21 cellular contexts compared by ENCODE assay signal in genomic region chr12:48695859-48696258, GRCh38. TPM values are rescaled to one million over a fixed set of nuclear protein-coding genes. Genes with fewer than 3 reads are reported as not detected.
DNase-seq lines count a peak whose midpoint lies in the region; ATAC-seq and TF ChIP-seq lines count a peak whose summit lies in the region.
"Had no signal": no experiment of that assay in that cellular context is flagged by ENCODE, and none has a peak within 500 bp of the region (broad histone marks: within the 10 kb centered on the region; RNA-seq: fewer than 3 reads in every experiment).

No MANE protein-coding gene starts in this region.

- H3K9me3 Mint-ChIP-seq in activated T-cell treated with anti-CD3 and anti-CD28 coated beads, Interleukin-2, amount 50 U/mL, for 24 hours = no peaks in the 10 kb centered on the region
- H3K9me3 Mint-ChIP-seq in CD8-positive, alpha-beta T cell = no peaks in the 10 kb centered on the region
- H3K9me3 Mint-ChIP-seq: CD4-positive, alpha-beta T cell had no signal

- CTCF ChIA-PET in CD8-positive, alpha-beta T cell (lab: Charles Lee) = no interaction called here
- CTCF ChIA-PET in Panc1 (lab: Charles Lee) = no interaction called here

- TF ChIP-seq CTCF in CD8-positive, alpha-beta T cell (IDR thresholded peaks at IDR 0.05) = no peak
- TF ChIP-seq CTCF in Panc1 (IDR thresholded peaks at IDR 0.05) = no peak

- no peaks in the 10 kb centered on the region for H3K9me3 ChIP-seq in CD8-positive, alpha-beta T cell (ENCODE audit: low read length)
- no peaks in the 10 kb centered on the region for H3K9me3 ChIP-seq in Panc1 (ENCODE audit: control insufficient read depth, insufficient read depth, low read depth, low read length)
- H3K9me3 ChIP-seq: A549; BE2C; BLaER1 treated with 17β-estradiol and CSF1 and Interleukin-3, amounts not matched to agents 10 nM and 100 nM had no signal

- H3K4me3 ChIP-seq in CD8-positive, alpha-beta T cell (ENCODE audit: low read depth, low read length) = no peak overlapping the region
- no peak overlapping the region for H3K4me3 ChIP-seq in Panc1 (ENCODE audit: low read depth in 2 of 2, low read length in 2 of 2)
- H3K4me3 ChIP-seq: A549; BLaER1 treated with 17β-estradiol and CSF1 and Interleukin-3, amounts not matched to agents 10 nM and 100 nM; HAP-1 had no signal

- H3K4me1 ChIP-seq in CD8-positive, alpha-beta T cell (ENCODE audit: insufficient read depth, low read length) = no peaks in the 10 kb centered on the region
- no peaks in the 10 kb centered on the region for H3K4me1 ChIP-seq in Panc1 (ENCODE audit: control insufficient read depth, insufficient read depth, low read length)
- H3K4me1 ChIP-seq: BE2C had no signal

- in situ Hi-C loops in Panc1 (cut with HindIII; ENCODE audit: low pct_unique_long_range_greater_than_20kb, low sequenced_read_pairs) = no loop called here

- no peaks in the 10 kb centered on the region for H3K27me3 ChIP-seq in CD8-positive, alpha-beta T cell (ENCODE audit: insufficient read depth, low read length)
- no peaks in the 10 kb centered on the region for H3K27me3 ChIP-seq in Panc1 (ENCODE audit: control insufficient read depth, insufficient read depth, low read length)
- H3K27me3 ChIP-seq: BE2C; BLaER1 treated with 17β-estradiol and CSF1 and Interleukin-3, amounts not matched to agents 10 nM and 100 nM had no signal

- DNase-seq in activated T-cell treated with anti-CD3 and anti-CD28 coated beads, Interleukin-2, amount 50 U/mL, for 24 hours = no peak
- DNase-seq in activated T-cell treated with anti-CD3 and anti-CD28 coated beads, Interleukin-2, amount 50 U/mL, for 48 hours = no peak
- DNase-seq in CD8-positive, alpha-beta T cell = no peak
- no peak for DNase-seq in Panc1 (ENCODE audit: low read depth, low spot score)
- DNase-seq in NCI-H2196 (lab: John Stamatoyannopoulos, UW; ENCODE audit: unreplicated experiment) = no peak
- no peak for DNase-seq in SW480 (ENCODE audit: low spot score)
- DNase-seq: 8988T; ACHN; AML-193; BE2C; Calu3; CD4-positive, alpha-beta T cell; COR-L47; DMS53; DMS79 treated with DMSO at 0.1 percent for 48 hours; GF-D8; GOT3 had no signal

- no peaks in the 10 kb centered on the region for H3K27me3 Mint-ChIP-seq in activated T-cell treated with anti-CD3 and anti-CD28 coated beads, Interleukin-2, amount 50 U/mL, for 24 hours
- no peaks in the 10 kb centered on the region for H3K27me3 Mint-ChIP-seq in CD8-positive, alpha-beta T cell (ENCODE audit: low read depth)
- H3K27me3 Mint-ChIP-seq: CD4-positive, alpha-beta T cell had no signal

- peaks cover 29% of the 10 kb centered on the region for H3K4me1 Mint-ChIP-seq in activated T-cell treated with anti-CD3 and anti-CD28 coated beads, Interleukin-2, amount 50 U/mL, for 24 hours (ENCODE audit: low read depth)
- peaks cover 15% of the 10 kb centered on the region for H3K4me1 Mint-ChIP-seq in CD8-positive, alpha-beta T cell (ENCODE audit: low read depth)
- H3K4me1 Mint-ChIP-seq: CD14-positive monocyte had no signal

- H3K36me3 Mint-ChIP-seq in activated T-cell treated with anti-CD3 and anti-CD28 coated beads, Interleukin-2, amount 50 U/mL, for 24 hours (ENCODE audit: low read depth) = peaks cover 92% of the 10 kb centered on the region
- peaks cover 82% of the 10 kb centered on the region for H3K36me3 Mint-ChIP-seq in CD8-positive, alpha-beta T cell

- no peak overlapping the region for H3K4me3 Mint-ChIP-seq in activated T-cell treated with anti-CD3 and anti-CD28 coated beads, Interleukin-2, amount 50 U/mL, for 24 hours
- no peak overlapping the region for H3K4me3 Mint-ChIP-seq in CD8-positive, alpha-beta T cell
- H3K4me3 Mint-ChIP-seq: CD14-positive monocyte; CD4-positive, alpha-beta T cell had no signal

- no peak overlapping the region for H3K27ac ChIP-seq in CD8-positive, alpha-beta T cell (ENCODE audit: low read depth, low read length)
- no peak overlapping the region for H3K27ac ChIP-seq in Panc1 (ENCODE audit: low read length)
- H3K27ac ChIP-seq: A549; BLaER1 treated with 17β-estradiol and CSF1 and Interleukin-3, amounts not matched to agents 10 nM and 100 nM had no signal

- peaks cover 48% of the 10 kb centered on the region for H3K36me3 ChIP-seq in CD8-positive, alpha-beta T cell (ENCODE audit: insufficient read depth, low read length)
- H3K36me3 ChIP-seq in Panc1 (ENCODE audit: control insufficient read depth, insufficient read depth, low read length) = peaks cover 35% of the 10 kb centered on the region; the same call in 1 of the 2 replicates

- TSS peak; percentile 5 for BruUV-seq in Panc1 (replicated peaks; lab: Mats Ljungman, UMichigan)

- H3K27ac Mint-ChIP-seq in activated T-cell treated with anti-CD3 and anti-CD28 coated beads, Interleukin-2, amount 50 U/mL, for 24 hours = peak overlapping the region; percentile 58
- H3K27ac Mint-ChIP-seq in CD8-positive, alpha-beta T cell = peak overlapping the region; percentile 55
- H3K27ac Mint-ChIP-seq: CD14-positive monocyte; CD4-positive, alpha-beta T cell had no signal

- intact Hi-C loops in CD8-positive, alpha-beta T cell (cut with DNase I, micrococcal nuclease) = no loop called here
- intact Hi-C loops in Panc1 (cut with micrococcal nuclease; ENCODE audit: unreplicated experiment) = no loop called here

- ATAC-seq in CD8-positive, alpha-beta T cell = no peak
- no peak for ATAC-seq in Panc1
- ATAC-seq: A549 had no signal

- POLR2A ChIA-PET in CD8-positive, alpha-beta T cell (lab: Charles Lee) = interaction anchor here (1.4 kb wide), 1 partner anchor 13 kb away, joined by 4 read pairs; the partner anchor contains the start of gene KANSL2
- POLR2A ChIA-PET in Panc1 (lab: Charles Lee) = interaction anchor here (0.7 kb wide), 1 partner anchor 17 kb away, joined by 12 read pairs; no protein-coding TSS in a partner anchor

RNA-seq across cellular contexts. Expression of gene KANSL2, which starts 13.8 kb away (rescaled TPM):
- 100 to 1,000 TPM; 175 to 179 TPM for total RNA-seq in CD8-positive, alpha-beta T cell
- total RNA-seq in Panc1 (2021; ENCODE audit: unreplicated experiment) = 36.9 TPM
- polyA plus RNA-seq in Panc1 (2012; ENCODE audit: insufficient read length) = 17.3 TPM

RNA-seq across cellular contexts. Expression of gene CCNT1, which starts 20.6 kb away (rescaled TPM):
- 100 to 1,000 TPM; 127 to 132 TPM for total RNA-seq in CD8-positive, alpha-beta T cell
- total RNA-seq in Panc1 (2021; ENCODE audit: unreplicated experiment) = 50.0 TPM
- 12.5 TPM for polyA plus RNA-seq in Panc1 (2012; ENCODE audit: insufficient read length)
